ENCODE assay signal across 8 cellular contexts in the genomic region with DNA sequence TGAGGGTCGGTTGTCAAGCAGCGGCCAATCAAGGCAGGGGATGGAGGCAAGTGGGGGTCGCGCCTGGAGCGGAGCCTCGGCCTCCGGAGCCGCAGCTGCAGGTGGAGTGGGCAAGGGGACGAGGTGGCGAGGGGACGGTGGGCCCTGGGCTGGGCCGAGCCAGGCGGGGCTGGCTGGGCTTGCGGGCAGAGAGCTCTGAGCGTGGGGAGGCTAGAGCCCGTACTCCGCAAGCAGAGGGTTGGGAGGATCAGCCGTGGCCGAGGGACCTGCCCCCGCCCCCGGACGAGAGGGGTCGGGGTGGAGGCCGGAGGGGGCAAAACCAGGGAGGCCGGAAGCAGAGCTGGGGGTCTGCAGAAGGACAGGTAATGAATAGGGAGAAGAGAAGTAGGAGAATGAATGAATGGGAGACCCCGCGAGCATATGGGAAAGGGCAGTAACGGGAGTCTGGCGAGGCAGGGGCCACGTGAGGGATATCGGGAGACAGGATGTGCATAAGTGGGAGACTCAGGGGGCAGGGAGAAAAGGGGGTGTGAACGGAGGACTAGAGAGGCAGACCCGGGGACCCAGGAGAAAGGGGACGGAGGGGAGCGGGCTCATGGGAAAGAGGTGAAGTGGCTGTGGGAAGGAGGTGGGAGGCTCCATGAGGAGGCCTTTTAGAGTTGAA. TPM values are rescaled to one million over a fixed set of nuclear protein-coding genes. Genes with fewer than 3 reads are reported as not detected.
DNase-seq lines count a peak whose midpoint lies in the region; ATAC-seq and TF ChIP-seq lines count a peak whose summit lies in the region.

TSS of gene KATNB1 (plus strand) at position 16 of the 664 bp plus-strand sequence. CDS start 1,474 bp downstream, outside the sequence.

- no peak for TF ChIP-seq POLR2A in heart left ventricle (IDR thresholded peaks at IDR 0.05)

- 0 to 1% (median 1%) methylated on average over 34 to 35 of the region's 35 CpGs for WGBS in heart left ventricle, 4 donors

- peaks cover 0 to 10% (median 0%) of the 10 kb centered on the region in 12 donors for H3K9me3 ChIP-seq in heart left ventricle

- DNase-seq in CMK (ENCODE audit: low read depth) (peak; percentile 42), heart left ventricle (no peak), renal cortical epithelial cell (ENCODE audit: low read depth) (no peak), GM13976 (ENCODE audit: low spot score) (no peak)
- no peak for DNase-seq in activated CD8-positive, alpha-beta T cell treated with anti-CD3 and anti-CD28 coated beads for 36 hours
- no peak for DNase-seq in stimulated activated CD4-positive, alpha-beta T cell treated with anti-CD3 and anti-CD28 coated beads, Interleukin-4, amount 100 ng/mL, for 1 hour

- intact Hi-C loops in activated CD8-positive, alpha-beta T cell treated with anti-CD3 and anti-CD28 coated beads for 36 hours (cut with micrococcal nuclease): loop anchor here (10.0 kb wide), 1 partner anchor 131 kb away; no protein-coding TSS in a partner anchor
- intact Hi-C loops in heart left ventricle (cut with DNase I): loop anchor here in 2 of 10 donors (5.0 to 10.0 kb wide), 2 partner anchors 266 to 269 kb away; partner anchors contain the start of genes USB1 (in 2 of the 2) and ZNF319 (in 2 of the 2)

- CTCF ChIA-PET in activated CD8-positive, alpha-beta T cell treated with anti-CD3 and anti-CD28 coated beads for 36 hours (lab: Charles Lee): interaction anchor here (0.7 to 5.6 kb wide), 10 partner anchors 10 to 159 kb away, joined by 3 to 27 read pairs (median 6); no protein-coding TSS in a partner anchor

- H3K36me3 ChIP-seq in heart left ventricle: peaks cover 0 to 5% (median 0%) of the 10 kb centered on the region in 9 donors

- no peak for TF ChIP-seq CTCF in activated CD8-positive, alpha-beta T cell treated with anti-CD3 and anti-CD28 coated beads for 36 hours (IDR thresholded peaks at IDR 0.05)
- TF ChIP-seq CTCF in heart left ventricle (IDR thresholded peaks at IDR 0.05): no peak
- TF ChIP-seq CTCF in GM13976 (IDR thresholded peaks at IDR 0.05; ENCODE audit: borderline replicate concordance, control extremely low read depth, extremely low read depth, insufficient read depth, missing control alignments): no peak

- peak within 1 kb of the TSS; percentile 56 to 98 (median 88) for H3K4me3 ChIP-seq in heart left ventricle

- no peaks in the 10 kb centered on the region for H3K27me3 Mint-ChIP-seq in activated CD8-positive, alpha-beta T cell treated with anti-CD3 and anti-CD28 coated beads for 36 hours

- H3K4me1 Mint-ChIP-seq in activated CD8-positive, alpha-beta T cell treated with anti-CD3 and anti-CD28 coated beads for 36 hours (ENCODE audit: low read depth): peaks cover 18% of the 10 kb centered on the region

- H3K36me3 Mint-ChIP-seq in activated CD8-positive, alpha-beta T cell treated with anti-CD3 and anti-CD28 coated beads for 36 hours (ENCODE audit: low read depth): peaks cover 15% of the 10 kb centered on the region

- H3K4me1 ChIP-seq in heart left ventricle: peaks cover 0 to 26% (median 18%) of the 10 kb centered on the region in 12 donors

- POLR2A ChIA-PET in activated CD8-positive, alpha-beta T cell treated with anti-CD3 and anti-CD28 coated beads for 36 hours (lab: Charles Lee): interaction anchor here (0.6 to 1.9 kb wide), 12 partner anchors 9 to 264 kb away, joined by 3 to 7 read pairs (median 3); partner anchors contain the start of genes CCDC102A, USB1 and ZNF319

- H3K27me3 ChIP-seq in heart left ventricle: no peaks in the 10 kb centered on the region

- ATAC-seq in HG02840 (IDR thresholded peaks at IDR 0.05; ENCODE audit: low FRiP score, unreplicated experiment) (peak; percentile 28), heart left ventricle (no peak), GM18519 (IDR thresholded peaks at IDR 0.05; ENCODE audit: low FRiP score, unreplicated experiment) (no peak)
- no peak for ATAC-seq in activated CD8-positive, alpha-beta T cell treated with anti-CD3 and anti-CD28 coated beads for 36 hours

- in situ Hi-C loops in GM13976 (cut with MboI; ENCODE audit: low sequenced_read_pairs, unreplicated experiment): no loop called here

- H3K27ac ChIP-seq in heart left ventricle: peak within 1 kb of the TSS; percentile 68 to 96 (median 88)

- H3K9me3 Mint-ChIP-seq in activated CD8-positive, alpha-beta T cell treated with anti-CD3 and anti-CD28 coated beads for 36 hours: peaks cover 8% of the 10 kb centered on the region

- peak within 1 kb of the TSS; percentile 99 for H3K4me3 Mint-ChIP-seq in activated CD8-positive, alpha-beta T cell treated with anti-CD3 and anti-CD28 coated beads for 36 hours

- H3K27ac Mint-ChIP-seq in activated CD8-positive, alpha-beta T cell treated with anti-CD3 and anti-CD28 coated beads for 36 hours: peak within 1 kb of the TSS; percentile 98

RNA-seq across cellular contexts. Expression of gene KATNB1, which starts in this region (rescaled TPM):
- 10 to 100 TPM; 35.1 to 39.6 TPM for total RNA-seq in activated CD8-positive, alpha-beta T cell treated with anti-CD3 and anti-CD28 coated beads for 36 hours
- total RNA-seq in heart left ventricle: 10 to 100 TPM; 10.6 to 20.5 (median 15.3) TPM
- polyA plus RNA-seq in heart left ventricle: 10 to 100 TPM in 1 of 2 donors, 1 to 10 TPM in 1; 8.0 to 19.1 TPM
- total RNA-seq in renal cortical epithelial cell: 23.8 and 31.8 TPM in 2 replicates
